Comparison of ENCODE assay signal across 8 cellular contexts in the genomic region with DNA sequence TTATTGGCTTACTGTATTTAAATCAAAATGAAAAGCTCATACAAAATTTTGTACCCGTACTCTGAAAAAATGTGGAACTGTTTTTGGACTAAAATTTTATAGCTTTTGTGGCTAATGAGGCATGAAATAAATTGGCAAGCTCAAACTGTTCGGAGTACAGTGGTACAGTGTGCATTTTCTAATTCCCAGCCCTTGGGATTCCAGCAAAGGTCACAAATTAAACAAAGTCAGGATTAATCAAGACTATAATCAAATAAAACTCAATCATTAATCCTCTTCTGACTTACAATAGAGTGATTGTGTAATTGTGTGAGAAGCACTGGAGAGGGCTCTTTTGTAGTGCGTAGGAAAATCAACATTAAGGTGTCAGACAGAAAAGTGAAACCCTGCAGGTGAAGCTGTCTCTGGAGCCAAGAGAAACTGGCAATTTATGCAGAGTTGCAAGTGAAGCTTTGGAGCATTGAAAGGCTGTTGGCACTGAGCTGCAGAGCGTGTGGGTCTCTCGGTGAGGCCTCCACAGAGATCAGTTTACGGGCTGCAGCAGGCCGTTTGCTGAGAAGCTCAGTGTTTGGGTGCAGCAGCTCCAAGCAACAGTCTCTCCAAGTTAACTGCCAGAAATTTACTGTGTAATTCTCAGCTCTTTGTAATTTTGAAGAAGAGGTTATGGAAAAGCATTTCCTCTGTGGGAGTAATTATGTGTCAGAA.
DNase-seq lines count a peak whose midpoint lies in the region; ATAC-seq and TF ChIP-seq lines count a peak whose summit lies in the region.

No MANE protein-coding gene starts in this region.

- H3K27ac ChIP-seq in colonic mucosa (peak overlapping the region; percentile 5), spleen (peak overlapping the region in 4 of 8 donors; percentile 6 to 43 (median 26))

- H3K9ac ChIP-seq in colonic mucosa (ENCODE audit: low read depth in 2 of 2, low read length in 2 of 2) = no peak overlapping the region

- H3K36me3 ChIP-seq in colonic mucosa (no peaks in the 10 kb centered on the region), spleen (peaks cover 0 to 30% (median 0%) of the 10 kb centered on the region in 6 donors)

- H3K4me1 Mint-ChIP-seq in mesothelial cell of epicardium = peaks cover 14% of the 10 kb centered on the region
- peaks cover 4% of the 10 kb centered on the region for H3K4me1 Mint-ChIP-seq in activated CD4-positive, alpha-beta T cell treated with anti-CD3 and anti-CD28 coated beads, Interleukin-2, amount 10 ng/mL, durations not matched to agents 24 days and 14 days

- no peaks in the 10 kb centered on the region for H3K27me3 Mint-ChIP-seq in mesothelial cell of epicardium (ENCODE audit: low read depth)
- no peaks in the 10 kb centered on the region for H3K27me3 Mint-ChIP-seq in activated CD4-positive, alpha-beta T cell treated with anti-CD3 and anti-CD28 coated beads, Interleukin-2, amount 10 ng/mL, durations not matched to agents 24 days and 14 days

- H3K9me3 Mint-ChIP-seq in mesothelial cell of epicardium = peaks cover 4% of the 10 kb centered on the region
- no peaks in the 10 kb centered on the region for H3K9me3 Mint-ChIP-seq in activated CD4-positive, alpha-beta T cell treated with anti-CD3 and anti-CD28 coated beads, Interleukin-2, amount 10 ng/mL, durations not matched to agents 24 days and 14 days

- H3K9me3 ChIP-seq in colonic mucosa (no peaks in the 10 kb centered on the region), spleen (peaks cover 0 to 25% (median 13%) of the 10 kb centered on the region in 8 donors)

- intact Hi-C loops in colonic mucosa (cut with DNase I) (no loop called here), spleen (cut with DNase I; ENCODE audit: low total_unique reads) (no loop called here)
- intact Hi-C loops in activated CD4-positive, alpha-beta T cell treated with anti-CD3 and anti-CD28 coated beads, Interleukin-2, amount 10 ng/mL, durations not matched to agents 24 days and 14 days (cut with micrococcal nuclease) = no loop called here

- TF ChIP-seq POLR2A in spleen (IDR thresholded peaks at IDR 0.05) = no peak

- H3K27ac Mint-ChIP-seq in mesothelial cell of epicardium = peak overlapping the region; percentile 76
- H3K27ac Mint-ChIP-seq in activated CD4-positive, alpha-beta T cell treated with anti-CD3 and anti-CD28 coated beads, Interleukin-2, amount 10 ng/mL, durations not matched to agents 24 days and 14 days = no peak overlapping the region

- H3K4me3 ChIP-seq in colonic mucosa (no peak overlapping the region), spleen (no peak overlapping the region)

- no peaks in the 10 kb centered on the region for H3K4me1 ChIP-seq in colonic mucosa
- peaks cover 0 to 32% (median 11%) of the 10 kb centered on the region in 6 donors for H3K4me1 ChIP-seq in spleen

- H3K27me3 ChIP-seq in colonic mucosa (no peaks in the 10 kb centered on the region), spleen (replicated peaks in 1 of 7) (no peaks in the 10 kb centered on the region)

- no peak for ATAC-seq in activated CD4-positive, CD25-positive, alpha-beta regulatory T cell treated with anti-CD3 and anti-CD28 coated beads, Interleukin-2, amount 50 U/mL, for 24 hours

- TF ChIP-seq CTCF in colonic mucosa (IDR thresholded peaks at IDR 0.05) = no peak
- TF ChIP-seq CTCF in mesothelial cell of epicardium (IDR thresholded peaks at IDR 0.05; ENCODE audit: unreplicated experiment) = no peak
- TF ChIP-seq CTCF in spleen (IDR thresholded peaks at IDR 0.05 in 8 of 11, conservative IDR thresholded peaks at IDR 0.05 in 3 of 11) = no peak

- peak; percentile 95 for DNase-seq in DMS153 (lab: John Stamatoyannopoulos, UW)
- DNase-seq in NCI-H2107 treated with DMSO at 0.1 percent for 48 hours (lab: John Stamatoyannopoulos, UW; ENCODE audit: unreplicated experiment) = peak; percentile 95
- peak; percentile 20 for DNase-seq in colonic mucosa
- no peak for DNase-seq in mesothelial cell of epicardium (ENCODE audit: low spot score in 2 of 2, unreplicated experiment in 2 of 2)
- no peak for DNase-seq in spleen
- DNase-seq in stimulated activated naive CD4-positive, alpha-beta T cell (lab: John Stamatoyannopoulos, UW) = no peak
- DNase-seq in activated CD4-positive, alpha-beta T cell treated with anti-CD3 and anti-CD28 coated beads, Interleukin-2, amount 10 ng/mL, durations not matched to agents 24 days and 14 days = no peak

- WGBS in spleen, 5 donors = 78 to 86% (median 79%) methylated on average over 7 of the region's 7 CpGs

- H3K4me3 Mint-ChIP-seq in mesothelial cell of epicardium = no peak overlapping the region
- no peak overlapping the region for H3K4me3 Mint-ChIP-seq in activated CD4-positive, alpha-beta T cell treated with anti-CD3 and anti-CD28 coated beads, Interleukin-2, amount 10 ng/mL, durations not matched to agents 24 days and 14 days

- H3K36me3 Mint-ChIP-seq in mesothelial cell of epicardium = peaks cover 18% of the 10 kb centered on the region
- peaks cover 8% of the 10 kb centered on the region for H3K36me3 Mint-ChIP-seq in activated CD4-positive, alpha-beta T cell treated with anti-CD3 and anti-CD28 coated beads, Interleukin-2, amount 10 ng/mL, durations not matched to agents 24 days and 14 days (ENCODE audit: low read depth)

Comparison
In these comparisons a context has a peak if more than half of its experiments do, and no peak if none do; other contexts are left out.
1. DNase-seq: peak in DMS153 (single experiment), NCI-H2107 treated with DMSO at 0.1 percent for 48 hours (single experiment) and colonic mucosa (single experiment); none in mesothelial cell of epicardium (0 of 2), spleen (single experiment), stimulated activated naive CD4-positive, alpha-beta T cell (0 of 6) and activated CD4-positive, alpha-beta T cell treated with anti-CD3 and anti-CD28 coated beads, Interleukin-2, amount 10 ng/mL, durations not matched to agents 24 days and 14 days (single experiment).